26 cellular contexts compared by ENCODE assay signal in genomic region chr7:89053130-89053529, GRCh38.
"Had no signal": no experiment of that assay in that cellular context is flagged by ENCODE, and none has a peak within 500 bp of the region (broad histone marks: within the 10 kb centered on the region; RNA-seq: fewer than 3 reads in every experiment).

No MANE protein-coding gene starts in this region.

- H3K36me3 Mint-ChIP-seq: activated naive CD8-positive, alpha-beta T cell had no signal

- H3K36me3 ChIP-seq: brain microvascular endothelial cell had no signal

- DNase-seq: activated CD4-positive, alpha-beta memory T cell treated with anti-CD3 and anti-CD28 coated beads, Interleukin-2, amount 10 ng/mL, durations not matched to agents 7 days and 5 days; activated CD4-positive, alpha-beta T cell treated with anti-CD3 and anti-CD28 coated beads for 36 hours; activated CD4-positive, alpha-beta T cell treated with anti-CD3 and anti-CD28 coated beads, Interleukin-2, amount 10 ng/mL, durations not matched to agents 24 days and 14 days; activated CD4-positive, alpha-beta T cell treated with anti-CD3 and anti-CD28 coated beads, Interleukin-2, amount 50 U/mL, for 4 hours; activated CD4-positive, CD25-positive, alpha-beta regulatory T cell; activated CD4-positive, CD25-positive, alpha-beta regulatory T cell treated with anti-CD3 and anti-CD28 coated beads, Interleukin-2, amount 50 U/mL, for 72 hours; activated effector memory CD4-positive, alpha-beta T cell treated with Interleukin-2 at 50 U/mL for 16 hours; activated gamma-delta T cell treated with Interleukin-2 at 50 U/mL for 16 hours; activated naive CD4-positive, alpha-beta T cell treated with anti-CD3 and anti-CD28 coated beads, Interleukin-2, amount 50 U/mL, for 16 hours; activated naive CD4-positive, alpha-beta T cell treated with Interleukin-2 at 50 U/mL for 16 hours; activated T-cell treated with anti-CD3 and anti-CD28 coated beads, Interleukin-2, amount 50 U/mL, for 4 hours; amniotic stem cell; anterior cingulate cortex; brain microvascular endothelial cell; dorsolateral prefrontal cortex; effector memory CD4-positive, alpha-beta T cell; endodermal cell; foreskin fibroblast; head of caudate nucleus; T-helper 2 cell had no signal

- H3K27me3 ChIP-seq: brain microvascular endothelial cell, dorsolateral prefrontal cortex had no signal

- H3K4me1 Mint-ChIP-seq: activated CD4-positive, alpha-beta memory T cell treated with anti-CD3 and anti-CD28 coated beads, Interleukin-2, amount 10 ng/mL, durations not matched to agents 7 days and 5 days; activated CD4-positive, alpha-beta T cell treated with anti-CD3 and anti-CD28 coated beads for 36 hours; activated CD4-positive, alpha-beta T cell treated with anti-CD3 and anti-CD28 coated beads, Interleukin-2, amount 10 ng/mL, durations not matched to agents 24 days and 14 days; activated T-helper 17 cell treated with anti-CD3 and anti-CD28 coated beads, Interleukin-2, amount 50 U/mL, for 72 hours; central memory CD8-positive, alpha-beta T cell; endodermal cell had no signal

- H3K9me3 Mint-ChIP-seq: activated CD4-positive, alpha-beta T cell treated with anti-CD3 and anti-CD28 coated beads, Interleukin-2, amount 10 ng/mL, durations not matched to agents 24 days and 14 days; activated T-cell treated with anti-CD3 and anti-CD28 coated beads, Interleukin-2, amount 50 U/mL, for 4 hours; endodermal cell had no signal

- H3K4me3 ChIP-seq: coronary artery, dorsolateral prefrontal cortex had no signal

- H3K27me3 Mint-ChIP-seq: activated CD4-positive, alpha-beta memory T cell treated with anti-CD3 and anti-CD28 coated beads, Interleukin-2, amount 10 ng/mL, durations not matched to agents 7 days and 5 days; activated CD4-positive, alpha-beta T cell treated with anti-CD3 and anti-CD28 coated beads, Interleukin-2, amount 10 ng/mL, durations not matched to agents 24 days and 14 days; activated naive CD8-positive, alpha-beta T cell; activated T-helper 17 cell treated with anti-CD3 and anti-CD28 coated beads, Interleukin-2, amount 50 U/mL, for 72 hours; central memory CD8-positive, alpha-beta T cell; dendritic cell treated with granulocyte-macrophage colony-stimulating factor and Interleukin-4, amounts not matched to agents 40 ng/mL and 50 ng/mL, for 4 days had no signal

- H3K27ac Mint-ChIP-seq: activated CD4-positive, alpha-beta memory T cell treated with anti-CD3 and anti-CD28 coated beads, Interleukin-2, amount 10 ng/mL, durations not matched to agents 7 days and 5 days; activated CD4-positive, alpha-beta T cell treated with anti-CD3 and anti-CD28 coated beads for 36 hours; activated CD4-positive, alpha-beta T cell treated with anti-CD3 and anti-CD28 coated beads, Interleukin-2, amount 10 ng/mL, durations not matched to agents 24 days and 14 days; activated naive CD8-positive, alpha-beta T cell; activated T-helper 17 cell treated with anti-CD3 and anti-CD28 coated beads, Interleukin-2, amount 50 U/mL, for 72 hours; dendritic cell treated with granulocyte-macrophage colony-stimulating factor and Interleukin-4, amounts not matched to agents 40 ng/mL and 50 ng/mL, for 4 days; endodermal cell had no signal

- H3K27ac ChIP-seq: brain microvascular endothelial cell, coronary artery, dorsolateral prefrontal cortex had no signal

- ATAC-seq: activated CD4-positive, alpha-beta T cell treated with anti-CD3 and anti-CD28 coated beads for 36 hours; activated T-cell treated with anti-CD3 and anti-CD28 coated beads, Interleukin-2, amount 50 U/mL, for 4 hours; activated T-helper 17 cell treated with anti-CD3 and anti-CD28 coated beads, Interleukin-2, amount 50 U/mL, for 72 hours; esophagus mucosa had no signal

- H3K4me3 Mint-ChIP-seq: activated CD4-positive, alpha-beta memory T cell treated with anti-CD3 and anti-CD28 coated beads, Interleukin-2, amount 10 ng/mL, durations not matched to agents 7 days and 5 days; activated CD4-positive, alpha-beta T cell treated with anti-CD3 and anti-CD28 coated beads for 36 hours; activated CD4-positive, alpha-beta T cell treated with anti-CD3 and anti-CD28 coated beads, Interleukin-2, amount 10 ng/mL, durations not matched to agents 24 days and 14 days; activated naive CD8-positive, alpha-beta T cell; activated T-cell treated with anti-CD3 and anti-CD28 coated beads, Interleukin-2, amount 50 U/mL, for 4 hours; activated T-helper 17 cell treated with anti-CD3 and anti-CD28 coated beads, Interleukin-2, amount 50 U/mL, for 72 hours; central memory CD8-positive, alpha-beta T cell; dendritic cell treated with granulocyte-macrophage colony-stimulating factor and Interleukin-4, amounts not matched to agents 40 ng/mL and 50 ng/mL, for 4 days; endodermal cell had no signal
